ENCODE assay signal across 8 cellular contexts in genomic region chr4:101205878-101206277, GRCh38.
DNase-seq lines count a peak whose midpoint lies in the region; ATAC-seq and TF ChIP-seq lines count a peak whose summit lies in the region.

No MANE protein-coding gene starts in this region.

- peaks cover 2% of the 10 kb centered on the region for H3K9me3 Mint-ChIP-seq in activated CD8-positive, alpha-beta T cell treated with anti-CD3 and anti-CD28 coated beads for 36 hours

- H3K27me3 Mint-ChIP-seq in activated CD8-positive, alpha-beta T cell treated with anti-CD3 and anti-CD28 coated beads for 36 hours = no peaks in the 10 kb centered on the region

- DNase-seq in Right ventricle myocardium inferior (ENCODE audit: missing footprints) (no peak), right cardiac atrium (no peak), iris pigment epithelial cell (ENCODE audit: low read depth) (peak; percentile 83), NCI-H446 treated with DMSO at 0.1 percent for 48 hours (lab: John Stamatoyannopoulos, UW) (no peak), NCI-H2196 treated with DMSO at 0.1 percent for 48 hours (lab: John Stamatoyannopoulos, UW; ENCODE audit: unreplicated experiment) (no peak), NCI-H187 (lab: John Stamatoyannopoulos, UW) (no peak)
- peak; percentile 69 for DNase-seq in activated CD8-positive, alpha-beta T cell treated with anti-CD3 and anti-CD28 coated beads for 36 hours

- peak overlapping the region; percentile 1 for H3K4me3 Mint-ChIP-seq in activated CD8-positive, alpha-beta T cell treated with anti-CD3 and anti-CD28 coated beads for 36 hours

- no peak for TF ChIP-seq CTCF in activated CD8-positive, alpha-beta T cell treated with anti-CD3 and anti-CD28 coated beads for 36 hours (IDR thresholded peaks at IDR 0.05)

- CTCF ChIA-PET in activated CD8-positive, alpha-beta T cell treated with anti-CD3 and anti-CD28 coated beads for 36 hours (lab: Charles Lee) = no interaction called here

- peaks cover 2% of the 10 kb centered on the region for H3K36me3 Mint-ChIP-seq in activated CD8-positive, alpha-beta T cell treated with anti-CD3 and anti-CD28 coated beads for 36 hours (ENCODE audit: low read depth)

- intact Hi-C loops in Right ventricle myocardium inferior (cut with DNase I) = no loop called here
- intact Hi-C loops in right cardiac atrium (cut with DNase I) = no loop called here
- intact Hi-C loops in activated CD8-positive, alpha-beta T cell treated with anti-CD3 and anti-CD28 coated beads for 36 hours (cut with micrococcal nuclease) = loop anchor here (2.0 kb wide), 1 partner anchor 213 kb away; no protein-coding TSS in a partner anchor

- H3K4me1 Mint-ChIP-seq in activated CD8-positive, alpha-beta T cell treated with anti-CD3 and anti-CD28 coated beads for 36 hours (ENCODE audit: low read depth) = peaks cover 36% of the 10 kb centered on the region

- H3K4me3 ChIP-seq in right cardiac atrium (ENCODE audit: low read length) = no peak overlapping the region

- H3K9me3 ChIP-seq in right cardiac atrium (ENCODE audit: control insufficient read depth, low read length) = no peaks in the 10 kb centered on the region

- no peak overlapping the region for H3K27ac ChIP-seq in right cardiac atrium (ENCODE audit: low read length)

- H3K4me1 ChIP-seq in right cardiac atrium (ENCODE audit: control insufficient read depth, insufficient read depth, low read length) = peaks cover 2% of the 10 kb centered on the region

- WGBS in right cardiac atrium = 78% methylated on average over 3 of the region's 3 CpGs

- H3K27me3 ChIP-seq in right cardiac atrium (ENCODE audit: control insufficient read depth, insufficient read depth) = no peaks in the 10 kb centered on the region

- ATAC-seq in Right ventricle myocardium inferior = peak; percentile 20
- no peak for ATAC-seq in right cardiac atrium
- ATAC-seq in HG03342 (IDR thresholded peaks at IDR 0.05; ENCODE audit: unreplicated experiment) = peak; percentile 71
- peak; percentile 99 for ATAC-seq in activated CD8-positive, alpha-beta T cell treated with anti-CD3 and anti-CD28 coated beads for 36 hours

- POLR2A ChIA-PET in activated CD8-positive, alpha-beta T cell treated with anti-CD3 and anti-CD28 coated beads for 36 hours (lab: Charles Lee) = no interaction called here

- H3K27ac Mint-ChIP-seq in activated CD8-positive, alpha-beta T cell treated with anti-CD3 and anti-CD28 coated beads for 36 hours = peak overlapping the region; percentile 78

Comparison
In these comparisons a context has a peak if more than half of its experiments do, and no peak if none do; other contexts are left out.
1. ATAC-seq: peak in Right ventricle myocardium inferior (single experiment), HG03342 (single experiment) and activated CD8-positive, alpha-beta T cell treated with anti-CD3 and anti-CD28 coated beads for 36 hours (single experiment); none in right cardiac atrium (0 of 2).
2. DNase-seq: peak in activated CD8-positive, alpha-beta T cell treated with anti-CD3 and anti-CD28 coated beads for 36 hours (single experiment) and iris pigment epithelial cell (single experiment); none in Right ventricle myocardium inferior (single experiment), right cardiac atrium (0 of 3), NCI-H446 treated with DMSO at 0.1 percent for 48 hours (single experiment), NCI-H2196 treated with DMSO at 0.1 percent for 48 hours (single experiment) and NCI-H187 (0 of 2).